8 cellular contexts compared by ENCODE assay signal in the genomic region with DNA sequence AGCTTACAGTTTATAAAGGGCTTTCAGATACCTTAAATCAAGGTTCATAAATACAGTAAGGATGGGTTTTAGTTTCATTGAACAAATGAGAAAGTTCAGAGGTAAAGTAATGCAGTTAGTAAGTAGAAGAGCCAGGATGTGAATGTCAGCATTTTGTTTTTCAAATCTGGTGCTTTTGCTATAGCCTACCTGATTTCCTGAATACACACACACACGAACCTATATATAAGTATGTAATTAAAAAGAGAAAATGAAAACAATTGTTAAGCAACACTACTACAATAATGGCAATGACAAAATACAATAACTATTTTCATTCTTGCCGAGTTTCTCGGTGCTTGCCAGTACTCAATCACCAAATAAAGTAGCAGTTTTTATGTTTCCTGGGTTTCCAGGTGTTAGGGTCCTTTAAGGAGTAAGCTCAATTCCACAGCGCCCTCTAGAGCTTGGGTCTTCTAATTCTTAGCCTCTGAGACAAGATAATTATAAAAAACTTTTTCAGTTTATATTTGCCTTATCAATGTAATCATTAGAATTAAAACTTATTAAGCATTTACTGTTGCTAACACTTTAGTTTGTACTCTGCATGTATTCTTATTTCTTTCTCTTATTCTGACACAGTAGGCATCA.
DNase-seq lines count a peak whose midpoint lies in the region; ATAC-seq and TF ChIP-seq lines count a peak whose summit lies in the region.

No MANE protein-coding gene starts in this region.

- H3K36me3 ChIP-seq in GM23338 (ENCODE audit: insufficient read depth) = no peaks in the 10 kb centered on the region

- H3K36me3 Mint-ChIP-seq in GM23338 (ENCODE audit: low read depth) = no peaks in the 10 kb centered on the region
- H3K36me3 Mint-ChIP-seq in activated T-helper 1 cell treated with anti-CD3 and anti-CD28 coated beads, Interleukin-12 subunit alpha, Interleukin-12 subunit beta, Interleukin-2, Interleukin-4 antibody, amounts not matched to agents 30 ng/mL and 10 ng/mL and 1 ng/mL, durations not matched to agents 14 hours and 24 hours and 36 hours (ENCODE audit: low read depth) = peaks cover 2% of the 10 kb centered on the region

- no peaks in the 10 kb centered on the region for H3K27me3 ChIP-seq in GM23338 (ENCODE audit: insufficient read depth)

- no peak overlapping the region for H3K4me3 Mint-ChIP-seq in GM23338
- H3K4me3 Mint-ChIP-seq in activated T-helper 1 cell treated with anti-CD3 and anti-CD28 coated beads, Interleukin-12 subunit alpha, Interleukin-12 subunit beta, Interleukin-2, Interleukin-4 antibody, amounts not matched to agents 30 ng/mL and 10 ng/mL and 1 ng/mL, durations not matched to agents 14 hours and 24 hours and 36 hours = no peak overlapping the region

- H4K20me1 ChIP-seq in GM23338 (replicated peaks; ENCODE audit: insufficient read depth) = no peaks in the 10 kb centered on the region

- H2AFZ ChIP-seq in GM23338 = no peak overlapping the region

- peaks cover 4% of the 10 kb centered on the region; the same call in 1 of the 2 replicates for H3K9me2 ChIP-seq in GM23338 (ENCODE audit: insufficient read depth)

- H3K4me1 ChIP-seq in GM23338 (ENCODE audit: insufficient read depth) = no peaks in the 10 kb centered on the region

- H3K27ac Mint-ChIP-seq in GM23338 = no peak overlapping the region
- H3K27ac Mint-ChIP-seq in activated T-helper 1 cell treated with anti-CD3 and anti-CD28 coated beads, Interleukin-12 subunit alpha, Interleukin-12 subunit beta, Interleukin-2, Interleukin-4 antibody, amounts not matched to agents 30 ng/mL and 10 ng/mL and 1 ng/mL, durations not matched to agents 14 hours and 24 hours and 36 hours = no peak overlapping the region

- no peaks in the 10 kb centered on the region for H3K4me1 Mint-ChIP-seq in GM23338
- H3K4me1 Mint-ChIP-seq in activated T-helper 1 cell treated with anti-CD3 and anti-CD28 coated beads, Interleukin-12 subunit alpha, Interleukin-12 subunit beta, Interleukin-2, Interleukin-4 antibody, amounts not matched to agents 30 ng/mL and 10 ng/mL and 1 ng/mL, durations not matched to agents 14 hours and 24 hours and 36 hours (ENCODE audit: low read depth) = peaks cover 33% of the 10 kb centered on the region

- no peaks in the 10 kb centered on the region for H3K9me3 Mint-ChIP-seq in GM23338
- peaks cover 8% of the 10 kb centered on the region for H3K9me3 Mint-ChIP-seq in activated T-helper 1 cell treated with anti-CD3 and anti-CD28 coated beads, Interleukin-12 subunit alpha, Interleukin-12 subunit beta, Interleukin-2, Interleukin-4 antibody, amounts not matched to agents 30 ng/mL and 10 ng/mL and 1 ng/mL, durations not matched to agents 14 hours and 24 hours and 36 hours

- no peaks in the 10 kb centered on the region for H3K79me2 ChIP-seq in GM23338 (replicated peaks; ENCODE audit: insufficient read depth)

- H3K4me3 ChIP-seq in GM23338 (no peak overlapping the region), lower leg skin (ENCODE audit: low read depth, poor library complexity, severe bottlenecking) (no peak overlapping the region)

- intact Hi-C loops in activated T-helper 1 cell treated with anti-CD3 and anti-CD28 coated beads, Interleukin-12 subunit alpha, Interleukin-12 subunit beta, Interleukin-2, Interleukin-4 antibody, amounts not matched to agents 30 ng/mL and 10 ng/mL and 1 ng/mL, durations not matched to agents 14 hours and 24 hours and 36 hours (cut with micrococcal nuclease) = loop anchor here (1.0 to 2.0 kb wide), 3 partner anchors 249 to 579 kb away; no protein-coding TSS in a partner anchor
- intact Hi-C loops in left colon (cut with DNase I, micrococcal nuclease) = no loop called here
- intact Hi-C loops in lower leg skin (cut with DNase I; ENCODE audit: low total_unique reads) = no loop called here

- ATAC-seq in GM23338 = peak; percentile 73
- ATAC-seq in left colon = peak; percentile 41

- H3K27me3 Mint-ChIP-seq in GM23338 (ENCODE audit: insufficient read depth, low read depth, poor library complexity) = peaks cover 1% of the 10 kb centered on the region
- H3K27me3 Mint-ChIP-seq in activated T-helper 1 cell treated with anti-CD3 and anti-CD28 coated beads, Interleukin-12 subunit alpha, Interleukin-12 subunit beta, Interleukin-2, Interleukin-4 antibody, amounts not matched to agents 30 ng/mL and 10 ng/mL and 1 ng/mL, durations not matched to agents 14 hours and 24 hours and 36 hours (ENCODE audit: insufficient read depth) = peaks cover 6% of the 10 kb centered on the region

- 29 to 35% methylated on average over 4 of the region's 4 CpGs for WGBS in lower leg skin, 2 donors

- no peak for TF ChIP-seq POLR2A in lower leg skin (IDR thresholded peaks at IDR 0.05)

- DNase-seq in NCI-H1105 treated with DMSO at 0.1 percent for 48 hours (lab: John Stamatoyannopoulos, UW) (peak; percentile 16), NCI-H1105 (lab: John Stamatoyannopoulos, UW) (no peak), GM23338 (ENCODE audit: low spot score) (peak; percentile 90), NCI-H1694 (lab: John Stamatoyannopoulos, UW) (peak; percentile 43), left colon (peak in 1 of 2 donors; percentile 54), lower leg skin (ENCODE audit: low spot score in 2 of 2) (no peak), middle frontal gyrus (ENCODE audit: extremely low spot score, low spot score) (no peak)
- DNase-seq in activated T-helper 1 cell treated with anti-CD3 and anti-CD28 coated beads, Interleukin-12 subunit alpha, Interleukin-12 subunit beta, Interleukin-2, Interleukin-4 antibody, amounts not matched to agents 30 ng/mL and 10 ng/mL and 1 ng/mL, durations not matched to agents 14 hours and 24 hours and 36 hours (ENCODE audit: low spot score) = peak; percentile 11

- H3K27ac ChIP-seq in GM23338 (ENCODE audit: low read depth) = no peak overlapping the region

- TF ChIP-seq CTCF in GM23338 (conservative IDR thresholded peaks at IDR 0.05; ENCODE audit: low read depth in 2 of 2) (peak; percentile 74 to 87), lower leg skin (IDR thresholded peaks at IDR 0.05) (no peak)

- H3F3A ChIP-seq in GM23338 (replicated peaks; ENCODE audit: low read depth) = no peaks in the 10 kb centered on the region

- H3K4me2 ChIP-seq in GM23338 = no peak overlapping the region

TF ChIP-seq in GM23338, 12 proteins besides CTCF, POLR2A, EP300 and RAD21 (continues in another document):
- TF ChIP-seq, protein P1, sequence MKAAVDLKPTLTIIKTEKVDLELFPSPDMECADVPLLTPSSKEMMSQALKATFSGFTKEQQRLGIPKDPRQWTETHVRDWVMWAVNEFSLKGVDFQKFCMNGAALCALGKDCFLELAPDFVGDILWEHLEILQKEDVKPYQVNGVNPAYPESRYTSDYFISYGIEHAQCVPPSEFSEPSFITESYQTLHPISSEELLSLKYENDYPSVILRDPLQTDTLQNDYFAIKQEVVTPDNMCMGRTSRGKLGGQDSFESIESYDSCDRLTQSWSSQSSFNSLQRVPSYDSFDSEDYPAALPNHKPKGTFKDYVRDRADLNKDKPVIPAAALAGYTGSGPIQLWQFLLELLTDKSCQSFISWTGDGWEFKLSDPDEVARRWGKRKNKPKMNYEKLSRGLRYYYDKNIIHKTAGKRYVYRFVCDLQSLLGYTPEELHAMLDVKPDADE (IDR thresholded peaks at IDR 0.05) = no peak
- TF ChIP-seq STAT1 (IDR thresholded peaks at IDR 0.05; ENCODE audit: unreplicated experiment) (no peak), POLR2AphosphoS5 (IDR thresholded peaks at IDR 0.05; ENCODE audit: low read depth) (no peak), ZNF114 (CRISPR knock-in tag; IDR thresholded peaks at IDR 0.05) (no peak), CREB1 (CRISPR knock-in tag; IDR thresholded peaks at IDR 0.05; ENCODE audit: low read depth) (no peak)
- TF ChIP-seq, protein P2, sequence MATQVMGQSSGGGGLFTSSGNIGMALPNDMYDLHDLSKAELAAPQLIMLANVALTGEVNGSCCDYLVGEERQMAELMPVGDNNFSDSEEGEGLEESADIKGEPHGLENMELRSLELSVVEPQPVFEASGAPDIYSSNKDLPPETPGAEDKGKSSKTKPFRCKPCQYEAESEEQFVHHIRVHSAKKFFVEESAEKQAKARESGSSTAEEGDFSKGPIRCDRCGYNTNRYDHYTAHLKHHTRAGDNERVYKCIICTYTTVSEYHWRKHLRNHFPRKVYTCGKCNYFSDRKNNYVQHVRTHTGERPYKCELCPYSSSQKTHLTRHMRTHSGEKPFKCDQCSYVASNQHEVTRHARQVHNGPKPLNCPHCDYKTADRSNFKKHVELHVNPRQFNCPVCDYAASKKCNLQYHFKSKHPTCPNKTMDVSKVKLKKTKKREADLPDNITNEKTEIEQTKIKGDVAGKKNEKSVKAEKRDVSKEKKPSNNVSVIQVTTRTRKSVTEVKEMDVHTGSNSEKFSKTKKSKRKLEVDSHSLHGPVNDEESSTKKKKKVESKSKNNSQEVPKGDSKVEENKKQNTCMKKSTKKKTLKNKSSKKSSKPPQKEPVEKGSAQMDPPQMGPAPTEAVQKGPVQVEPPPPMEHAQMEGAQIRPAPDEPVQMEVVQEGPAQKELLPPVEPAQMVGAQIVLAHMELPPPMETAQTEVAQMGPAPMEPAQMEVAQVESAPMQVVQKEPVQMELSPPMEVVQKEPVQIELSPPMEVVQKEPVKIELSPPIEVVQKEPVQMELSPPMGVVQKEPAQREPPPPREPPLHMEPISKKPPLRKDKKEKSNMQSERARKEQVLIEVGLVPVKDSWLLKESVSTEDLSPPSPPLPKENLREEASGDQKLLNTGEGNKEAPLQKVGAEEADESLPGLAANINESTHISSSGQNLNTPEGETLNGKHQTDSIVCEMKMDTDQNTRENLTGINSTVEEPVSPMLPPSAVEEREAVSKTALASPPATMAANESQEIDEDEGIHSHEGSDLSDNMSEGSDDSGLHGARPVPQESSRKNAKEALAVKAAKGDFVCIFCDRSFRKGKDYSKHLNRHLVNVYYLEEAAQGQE (IDR thresholded peaks at IDR 0.05; ENCODE audit: unreplicated experiment) = no peak

Comparison
In these comparisons a context has a peak if more than half of its experiments do, and no peak if none do; other contexts are left out.
1. DNase-seq: peak in NCI-H1105 treated with DMSO at 0.1 percent for 48 hours (single experiment), GM23338 (single experiment), NCI-H1694 (single experiment) and activated T-helper 1 cell treated with anti-CD3 and anti-CD28 coated beads, Interleukin-12 subunit alpha, Interleukin-12 subunit beta, Interleukin-2, Interleukin-4 antibody, amounts not matched to agents 30 ng/mL and 10 ng/mL and 1 ng/mL, durations not matched to agents 14 hours and 24 hours and 36 hours (single experiment); none in NCI-H1105 (single experiment), lower leg skin (0 of 2) and middle frontal gyrus (single experiment).
2. CTCF ChIP-seq: peak in GM23338 (2 of 2); none in lower leg skin (0 of 3).